Comparison of ENCODE assay signal across 9 cellular contexts in the genomic region with DNA sequence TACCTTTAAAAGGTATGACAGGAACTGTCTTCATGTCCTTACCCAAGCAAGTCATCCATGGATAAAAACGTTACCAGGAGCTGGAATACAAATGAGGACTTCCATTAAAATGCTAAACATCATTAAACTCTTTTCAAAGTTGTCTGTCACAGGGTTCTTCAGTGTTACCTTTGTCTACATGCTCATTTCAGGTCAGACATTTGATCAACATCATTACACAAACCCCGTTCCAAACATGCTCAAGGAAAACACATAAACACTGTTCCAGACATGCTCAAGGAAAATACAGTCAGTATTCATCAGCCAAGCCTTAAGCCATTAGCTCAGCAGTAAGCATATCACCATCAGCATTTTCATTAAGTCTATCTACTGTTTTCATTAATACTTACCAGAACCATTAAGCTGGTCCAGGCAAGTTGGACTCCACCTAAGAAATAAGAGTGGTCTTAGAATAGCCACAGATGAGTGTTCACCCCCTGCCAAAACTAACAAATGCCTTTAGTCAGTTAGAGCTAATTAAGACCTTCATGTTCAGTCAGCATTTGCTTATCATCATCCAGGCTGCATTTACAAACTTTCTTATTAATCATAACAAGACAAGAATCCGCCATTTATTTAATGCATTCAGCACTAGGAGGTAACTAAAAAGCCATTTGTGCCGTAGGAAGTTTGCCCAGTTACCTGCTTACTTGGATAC. TPM values are rescaled to one million over a fixed set of nuclear protein-coding genes. Genes with fewer than 3 reads are reported as not detected.
DNase-seq lines count a peak whose midpoint lies in the region; ATAC-seq, FAIRE-seq and TF ChIP-seq lines count a peak whose summit lies in the region.
"Had no signal": no experiment of that assay in that cellular context is flagged by ENCODE, and none has a peak within 500 bp of the region (broad histone marks: within the 10 kb centered on the region; RNA-seq: fewer than 3 reads in every experiment).

No MANE protein-coding gene starts in this region.

- H3K4me1 Mint-ChIP-seq in naive B cell = peaks cover 33 to 51% (median 48%) of the 10 kb centered on the region in 3 donors

- ATAC-seq in naive B cell (ENCODE audit: low read depth in 2 of 2) (no peak), HG03457 (IDR thresholded peaks at IDR 0.05; ENCODE audit: unreplicated experiment) (no peak)

- peaks cover 50% of the 10 kb centered on the region for H3K36me3 ChIP-seq in Karpas-422 (ENCODE audit: insufficient read depth, low read length)
- peaks cover 16% of the 10 kb centered on the region for H3K36me3 ChIP-seq in bronchial epithelial cell (ENCODE audit: control insufficient read depth, insufficient read depth, low read length)

- no peaks in the 10 kb centered on the region for H3K27me3 Mint-ChIP-seq in naive B cell

- peak overlapping the region; percentile 92; the same call in 1 of the 2 replicates for H3K9ac ChIP-seq in Karpas-422 (ENCODE audit: low read length)

- peaks cover 16 to 22% of the 10 kb centered on the region in 2 donors for H3K36me3 Mint-ChIP-seq in naive B cell

- peak; percentile 62 for DNase-seq in CMK (ENCODE audit: low read depth)
- DNase-seq in Karpas-422 = peak; percentile 55
- DNase-seq in bronchial epithelial cell (ENCODE audit: low read depth) = no peak
- no peak for DNase-seq in naive B cell
- no peak for DNase-seq in NCI-H1417 treated with DMSO at 0.1 percent for 48 hours (lab: John Stamatoyannopoulos, UW)
- DNase-seq in substantia nigra (lab: John Stamatoyannopoulos, UW) = no peak
- DNase-seq in activated gamma-delta T cell treated with Interleukin-2 at 50 U/mL for 16 hours = no peak
- DNase-seq: Right ventricle myocardium superior had no signal

- H3K79me2 ChIP-seq in Karpas-422 (ENCODE audit: low read length) = peaks cover 24% of the 10 kb centered on the region

- no peak for TF ChIP-seq CTCF in bronchial epithelial cell (IDR thresholded peaks at IDR 0.05; ENCODE audit: insufficient read depth, low read length, severe bottlenecking)

- peak overlapping the region; percentile 94 for H3K4me3 ChIP-seq in Karpas-422 (ENCODE audit: low read length)
- H3K4me3 ChIP-seq in bronchial epithelial cell (ENCODE audit: low read depth, low read length) = peak overlapping the region; percentile 70

- H3K27ac ChIP-seq in Karpas-422 (ENCODE audit: low read length) (peak overlapping the region; percentile 92), substantia nigra (ENCODE audit: low read depth, low read length, poor library complexity, severe bottlenecking) (no peak overlapping the region)

- H3K9me3 ChIP-seq in Karpas-422 (ENCODE audit: low read length) = no peaks in the 10 kb centered on the region

- H3K4me3 Mint-ChIP-seq in naive B cell = peak overlapping the region in 7 of 8 donors; percentile 22 to 99 (median 93)

- peaks cover 0 to 4% (median 0%) of the 10 kb centered on the region in 7 donors for H3K9me3 Mint-ChIP-seq in naive B cell

- no peaks in the 10 kb centered on the region for H3K27me3 ChIP-seq in Karpas-422 (ENCODE audit: low read length)
- H3K27me3 ChIP-seq in bronchial epithelial cell (ENCODE audit: control insufficient read depth, insufficient read depth, low read length) = no peaks in the 10 kb centered on the region

- no peaks in the 10 kb centered on the region for H3K9me2 ChIP-seq in Karpas-422 (replicated peaks; ENCODE audit: insufficient read depth, low read length)

- peak overlapping the region; percentile 96 for H3K4me2 ChIP-seq in Karpas-422 (ENCODE audit: low read depth, low read length, poor library complexity, severe bottlenecking)

- no peak overlapping the region for H2AFZ ChIP-seq in Karpas-422 (ENCODE audit: low read length)

- peak overlapping the region in 3 of 6 donors; percentile 69 to 99 (median 94) for H3K27ac Mint-ChIP-seq in naive B cell

- H4K20me1 ChIP-seq in Karpas-422 (ENCODE audit: insufficient read depth, low read depth, low read length) = peaks cover 41% of the 10 kb centered on the region

- peaks cover 37% of the 10 kb centered on the region for H3K4me1 ChIP-seq in Karpas-422 (ENCODE audit: low read length)

- FAIRE-seq in bronchial epithelial cell (lab: Jason Lieb, UNC) = no peak

RNA-seq across cellular contexts. Expression of a gene that starts 2.2 kb away (rescaled TPM):
- 636 and 838 TPM in 2 replicates for total RNA-seq in Karpas-422 (2014; rRNA removed; shearing (Covaris generic); ENCODE audit: low replicate concordance)
- total RNA-seq in bronchial epithelial cell = 955 and 2,584 TPM in 2 replicates
- 100 to 1,000 TPM; 277 to 369 (median 323) TPM for polyA plus RNA-seq in naive B cell (ENCODE audit: low read depth in 6 of 6)

RNA-seq across cellular contexts. Expression of a gene that starts 2.6 kb away (rescaled TPM):
- 9.7 and 15.8 TPM in 2 replicates for total RNA-seq in Karpas-422 (2014; rRNA removed; shearing (Covaris generic); ENCODE audit: low replicate concordance)
- total RNA-seq in bronchial epithelial cell = 2.9 and 3.8 TPM in 2 replicates
- 1 to 10 TPM in 5 of 6 donors, under 1 TPM in 1; 0.05 to 6.7 (median 2.5) TPM for polyA plus RNA-seq in naive B cell (ENCODE audit: low read depth in 6 of 6)

RNA-seq across cellular contexts. Expression of a gene that starts 40.9 kb away (rescaled TPM):
- total RNA-seq in Karpas-422 (2014; rRNA removed; shearing (Covaris generic); ENCODE audit: low replicate concordance) = 15.5 and 29.3 TPM in 2 replicates
- 5.1 and 5.5 TPM in 2 replicates for total RNA-seq in bronchial epithelial cell
- 1 to 10 TPM; 4.5 to 9.4 (median 7.4) TPM for polyA plus RNA-seq in naive B cell (ENCODE audit: low read depth in 6 of 6)

RNA-seq across cellular contexts. Expression of a gene that starts 41.1 kb away (rescaled TPM):
- 23.4 and 39.3 TPM in 2 replicates for total RNA-seq in Karpas-422 (2014; rRNA removed; shearing (Covaris generic); ENCODE audit: low replicate concordance)
- total RNA-seq in bronchial epithelial cell = 12.9 and 15.4 TPM in 2 replicates
- 10 to 100 TPM in 2 of 6 donors, 1 to 10 TPM in 4; 5.8 to 13.8 (median 8.5) TPM for polyA plus RNA-seq in naive B cell (ENCODE audit: low read depth in 6 of 6)

RNA-seq across cellular contexts. Expression of a gene that starts 51.5 kb away (rescaled TPM):
- total RNA-seq in Karpas-422 (2014; rRNA removed; shearing (Covaris generic); ENCODE audit: low replicate concordance) = 0.26 TPM in 1 of 2 replicates, not detected in the other
- total RNA-seq in bronchial epithelial cell = not detected in 2 replicates
- under 1 TPM in 1 of 6 donors, not detected in 5; 0.29 TPM for polyA plus RNA-seq in naive B cell (ENCODE audit: low read depth in 6 of 6)

Comparison
In these comparisons a context has a peak if more than half of its experiments do, and no peak if none do; other contexts are left out.
1. DNase-seq: peak in CMK (single experiment) and Karpas-422 (single experiment); none in bronchial epithelial cell (single experiment), naive B cell (single experiment), NCI-H1417 treated with DMSO at 0.1 percent for 48 hours (single experiment), substantia nigra (0 of 49) and activated gamma-delta T cell treated with Interleukin-2 at 50 U/mL for 16 hours (single experiment).